8 cellular contexts compared by ENCODE assay signal in the genomic region with DNA sequence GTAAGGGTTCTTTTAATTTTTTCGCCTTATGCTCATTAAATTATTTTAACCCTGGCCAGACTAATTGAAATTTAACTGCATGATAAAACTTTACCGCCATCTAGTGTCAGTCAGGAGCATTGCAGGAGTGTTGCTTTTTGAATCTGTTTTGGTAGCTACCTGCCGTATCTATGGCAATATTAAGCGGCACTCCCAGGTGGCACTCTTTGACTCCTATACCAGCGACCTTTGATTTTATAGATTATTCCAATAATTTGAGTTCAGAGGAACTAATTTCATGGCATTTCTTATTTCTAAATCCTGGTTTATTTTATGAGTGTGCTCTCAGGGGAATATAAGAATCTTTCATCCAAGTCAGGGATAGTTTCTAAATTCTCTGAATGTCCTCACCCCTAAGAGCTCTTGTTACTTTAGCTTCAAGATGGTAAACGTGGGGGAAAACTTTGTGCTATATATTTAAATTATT.
DNase-seq lines count a peak whose midpoint lies in the region; ATAC-seq and TF ChIP-seq lines count a peak whose summit lies in the region.

No MANE protein-coding gene starts in this region.

- no peak overlapping the region for H3K27ac Mint-ChIP-seq in activated CD8-positive, alpha-beta T cell treated with anti-CD3 and anti-CD28 coated beads for 36 hours

- CTCF ChIA-PET in activated CD8-positive, alpha-beta T cell treated with anti-CD3 and anti-CD28 coated beads for 36 hours (lab: Charles Lee) = interaction anchor here (0.6 to 8.4 kb wide), 103 partner anchors 8 to 1281 kb away, joined by 3 to 215 read pairs (median 4); a partner anchor contains a TSS

- H3K27me3 Mint-ChIP-seq in activated CD8-positive, alpha-beta T cell treated with anti-CD3 and anti-CD28 coated beads for 36 hours = peaks cover 7% of the 10 kb centered on the region

- TF ChIP-seq CTCF in activated CD8-positive, alpha-beta T cell treated with anti-CD3 and anti-CD28 coated beads for 36 hours (IDR thresholded peaks at IDR 0.05) = peak; percentile 99
- peak; percentile 95 for TF ChIP-seq CTCF in fibroblast of the aortic adventitia (IDR thresholded peaks at IDR 0.05; ENCODE audit: insufficient read depth, low read length)

- DNase-seq in activated CD4-positive, CD25-positive, alpha-beta regulatory T cell treated with anti-CD3 and anti-CD28 coated beads, Interleukin-2, amount 50 U/mL, for 16 hours (ENCODE audit: low read depth, low spot score) = peak; percentile 15
- no peak for DNase-seq in activated CD4-positive, CD25-positive, alpha-beta regulatory T cell treated with anti-CD3 and anti-CD28 coated beads, Interleukin-2, amount 50 U/mL, for 72 hours
- DNase-seq in NCI-H2196 treated with DMSO at 0.1 percent for 48 hours (lab: John Stamatoyannopoulos, UW; ENCODE audit: unreplicated experiment) = peak; percentile 44
- peak; percentile 66 for DNase-seq in activated CD8-positive, alpha-beta T cell treated with anti-CD3 and anti-CD28 coated beads for 36 hours
- DNase-seq in fibroblast of the aortic adventitia (ENCODE audit: low read depth) = peak; percentile 62
- peak; percentile 67 for DNase-seq in pons (ENCODE audit: low spot score)
- DNase-seq in Ammon's horn (ENCODE audit: low spot score) = no peak

- H3K36me3 Mint-ChIP-seq in activated CD8-positive, alpha-beta T cell treated with anti-CD3 and anti-CD28 coated beads for 36 hours (ENCODE audit: low read depth) = no peaks in the 10 kb centered on the region

- intact Hi-C loops in activated CD8-positive, alpha-beta T cell treated with anti-CD3 and anti-CD28 coated beads for 36 hours (cut with micrococcal nuclease) = loop anchor here (5.0 kb wide), 2 partner anchors 503 to 548 kb away; no protein-coding TSS in a partner anchor

- POLR2A ChIA-PET in activated CD8-positive, alpha-beta T cell treated with anti-CD3 and anti-CD28 coated beads for 36 hours (lab: Charles Lee) = no interaction called here

- no peaks in the 10 kb centered on the region for H3K9me3 Mint-ChIP-seq in activated CD8-positive, alpha-beta T cell treated with anti-CD3 and anti-CD28 coated beads for 36 hours

- H3K4me3 Mint-ChIP-seq in activated CD8-positive, alpha-beta T cell treated with anti-CD3 and anti-CD28 coated beads for 36 hours = no peak overlapping the region

- H3K4me3 ChIP-seq in fibroblast of the aortic adventitia (ENCODE audit: low read depth, low read length) = no peak overlapping the region

- H3K4me1 Mint-ChIP-seq in activated CD8-positive, alpha-beta T cell treated with anti-CD3 and anti-CD28 coated beads for 36 hours (ENCODE audit: low read depth) = peaks cover 13% of the 10 kb centered on the region

- peak; percentile 54 for ATAC-seq in HG02938 (IDR thresholded peaks at IDR 0.05; ENCODE audit: unreplicated experiment)
- ATAC-seq in activated CD8-positive, alpha-beta T cell treated with anti-CD3 and anti-CD28 coated beads for 36 hours = peak; percentile 86

Comparison
In these comparisons a context has a peak if more than half of its experiments do, and no peak if none do; other contexts are left out.
1. DNase-seq: peak in activated CD4-positive, CD25-positive, alpha-beta regulatory T cell treated with anti-CD3 and anti-CD28 coated beads, Interleukin-2, amount 50 U/mL, for 16 hours (single experiment), NCI-H2196 treated with DMSO at 0.1 percent for 48 hours (single experiment), activated CD8-positive, alpha-beta T cell treated with anti-CD3 and anti-CD28 coated beads for 36 hours (single experiment), fibroblast of the aortic adventitia (single experiment) and pons (single experiment); none in activated CD4-positive, CD25-positive, alpha-beta regulatory T cell treated with anti-CD3 and anti-CD28 coated beads, Interleukin-2, amount 50 U/mL, for 72 hours (single experiment) and Ammon's horn (single experiment).